20 cellular contexts compared by ENCODE assay signal in the genomic region with DNA sequence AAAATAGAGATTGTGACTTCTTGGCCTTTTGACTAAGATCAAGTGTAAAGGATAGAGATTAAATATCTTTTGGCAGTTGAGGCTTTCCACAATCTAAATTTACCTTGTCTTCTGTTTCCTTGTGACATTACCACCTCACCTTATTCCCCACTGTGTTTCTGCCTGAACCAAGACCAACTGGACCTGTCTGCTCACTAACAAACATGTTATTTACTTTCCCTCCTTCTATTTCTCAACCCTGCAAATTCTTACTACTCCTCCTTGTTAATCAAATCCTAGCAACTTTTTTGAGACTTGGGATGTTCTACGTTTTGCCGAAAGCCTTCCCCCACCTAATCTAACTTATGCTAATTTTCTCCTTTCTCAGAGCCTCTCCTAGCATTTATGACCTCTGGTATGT.
"Had no signal": no experiment of that assay in that cellular context is flagged by ENCODE, and none has a peak within 500 bp of the region (broad histone marks: within the 10 kb centered on the region; RNA-seq: fewer than 3 reads in every experiment).

No MANE protein-coding gene starts in this region.

- H3K4me1 ChIP-seq: sigmoid colon, tibial artery had no signal

- H3K4me3 ChIP-seq: cardiac muscle cell, ovary, sigmoid colon, tibial artery had no signal

- H3K27me3 ChIP-seq: cardiac muscle cell, ovary, sigmoid colon, tibial artery had no signal

- H3K36me3 ChIP-seq: cardiac muscle cell, ovary, sigmoid colon, tibial artery had no signal

- H3K4me3 Mint-ChIP-seq: activated CD4-positive, alpha-beta memory T cell treated with anti-CD3 and anti-CD28 coated beads, Interleukin-2, amount 10 ng/mL, durations not matched to agents 7 days and 5 days; activated naive CD8-positive, alpha-beta T cell treated with anti-CD3 and anti-CD28 coated beads, Interleukin-2, amount 10 ng/mL, durations not matched to agents 7 days and 5 days; activated T-helper 17 cell treated with anti-CD3 and anti-CD28 coated beads, Interleukin-2, amount 50 U/mL, for 72 hours had no signal

- H3K27me3 Mint-ChIP-seq: activated naive CD8-positive, alpha-beta T cell treated with anti-CD3 and anti-CD28 coated beads, Interleukin-2, amount 10 ng/mL, durations not matched to agents 7 days and 5 days; activated T-helper 17 cell treated with anti-CD3 and anti-CD28 coated beads, Interleukin-2, amount 50 U/mL, for 72 hours had no signal

- DNase-seq: activated CD4-positive, alpha-beta memory T cell treated with anti-CD3 and anti-CD28 coated beads, Interleukin-2, amount 10 ng/mL, durations not matched to agents 7 days and 5 days; activated CD4-positive, alpha-beta T cell treated with anti-CD3 and anti-CD28 coated beads for 48 hours; activated CD4-positive, CD25-positive, alpha-beta regulatory T cell; activated naive CD4-positive, alpha-beta T cell; activated naive CD8-positive, alpha-beta T cell treated with anti-CD3 and anti-CD28 coated beads, Interleukin-2, amount 10 ng/mL, durations not matched to agents 7 days and 5 days; activated T-cell treated with anti-CD3 and anti-CD28 coated beads, Interleukin-2, amount 50 U/mL, for 1 hour; amygdala; hippocampal formation; left colon; midbrain; ovary; sigmoid colon; stimulated activated naive CD4-positive, alpha-beta T cell treated with Interleukin-2 at 50 U/mL for 16 hours; T-helper 1 cell; T-helper 9 cell; tibial artery had no signal

- H3K27ac Mint-ChIP-seq: activated CD4-positive, alpha-beta memory T cell treated with anti-CD3 and anti-CD28 coated beads, Interleukin-2, amount 10 ng/mL, durations not matched to agents 7 days and 5 days; activated naive CD8-positive, alpha-beta T cell treated with anti-CD3 and anti-CD28 coated beads, Interleukin-2, amount 10 ng/mL, durations not matched to agents 7 days and 5 days; activated T-helper 17 cell treated with anti-CD3 and anti-CD28 coated beads, Interleukin-2, amount 50 U/mL, for 72 hours had no signal

- H3K9me3 Mint-ChIP-seq: activated CD4-positive, alpha-beta memory T cell treated with anti-CD3 and anti-CD28 coated beads, Interleukin-2, amount 10 ng/mL, durations not matched to agents 7 days and 5 days; activated naive CD8-positive, alpha-beta T cell treated with anti-CD3 and anti-CD28 coated beads, Interleukin-2, amount 10 ng/mL, durations not matched to agents 7 days and 5 days; activated T-helper 17 cell treated with anti-CD3 and anti-CD28 coated beads, Interleukin-2, amount 50 U/mL, for 72 hours had no signal

- H3K27ac ChIP-seq: cardiac muscle cell, ovary, sigmoid colon, tibial artery had no signal

- FAIRE-seq: islet of Langerhans, urothelium cell line had no signal

- H3K9me3 ChIP-seq: ovary, sigmoid colon, tibial artery had no signal
